8 cellular contexts compared by ENCODE assay signal in the genomic region with DNA sequence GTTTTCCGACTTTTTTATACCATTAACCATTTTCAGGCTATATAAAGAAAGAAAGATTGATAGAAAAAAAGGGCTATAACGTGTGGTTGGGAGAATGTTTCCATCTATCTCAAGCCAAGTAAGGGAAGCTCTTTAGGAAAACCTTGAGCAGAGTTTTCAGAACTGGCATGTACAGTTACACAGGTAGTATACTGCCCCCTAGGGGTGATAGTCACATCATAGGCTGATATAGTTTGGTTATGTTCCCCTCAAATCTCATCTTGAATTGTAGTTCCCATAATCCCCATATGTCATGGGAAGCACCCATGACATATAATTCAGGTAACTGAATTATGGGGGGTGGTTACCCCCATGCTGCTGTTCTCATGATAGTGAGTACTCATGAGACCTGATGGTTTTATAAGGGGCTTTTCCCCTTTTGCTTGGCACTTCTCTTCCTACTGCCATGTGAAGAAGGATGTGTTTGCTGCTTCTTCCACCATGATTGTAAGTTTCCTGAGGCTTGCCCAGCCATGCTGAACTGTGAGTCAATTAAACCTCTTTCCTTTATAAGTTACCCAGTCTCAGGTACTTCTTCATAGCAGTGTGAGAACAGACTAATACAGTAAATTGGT.
A peak's percentile ranks its signal among the peaks of the same experiment; 100 is the strongest.
DNase-seq lines count a peak whose midpoint lies in the region; ATAC-seq and TF ChIP-seq lines count a peak whose summit lies in the region.

No MANE protein-coding gene starts in this region.

- DNase-seq in NCI-H1417 (lab: John Stamatoyannopoulos, UW) (peak in 2 of 3 experiments; percentile 3 to 8), NCI-H1417 treated with DMSO at 0.1 percent for 48 hours (lab: John Stamatoyannopoulos, UW) (no peak), NOMO-1 treated with DMSO at 0.1 percent for 48 hours (lab: John Stamatoyannopoulos, UW; ENCODE audit: unreplicated experiment) (peak; percentile 52), dorsolateral prefrontal cortex (no peak), superior temporal gyrus (ENCODE audit: extremely low spot score) (no peak)

- TF ChIP-seq CTCF in dorsolateral prefrontal cortex (IDR thresholded peaks at IDR 0.05 in 54 of 56, conservative IDR thresholded peaks at IDR 0.05 in 2 of 56; ENCODE audit: low read depth in 1 of 56, partially characterized antibody in 56 of 56) (peak in 54 of 56 donors; percentile 15 to 65 (median 45)), neutrophil (IDR thresholded peaks at IDR 0.05) (peak; percentile 14)

- no peak overlapping the region for H3K27ac ChIP-seq in dorsolateral prefrontal cortex
- no peak overlapping the region for H3K27ac ChIP-seq in neutrophil

- intact Hi-C loops in dorsolateral prefrontal cortex (cut with DNase I): no loop called here

- no peaks in the 10 kb centered on the region for H3K4me1 ChIP-seq in neutrophil (ENCODE audit: control insufficient read depth in 1 of 2, insufficient read depth in 1 of 2, low read depth in 1 of 2, low read length in 1 of 2)

- no peaks in the 10 kb centered on the region for H3K36me3 ChIP-seq in neutrophil

- no peaks in the 10 kb centered on the region for H3K27me3 ChIP-seq in dorsolateral prefrontal cortex
- no peaks in the 10 kb centered on the region for H3K27me3 ChIP-seq in neutrophil

- H3K4me3 ChIP-seq in dorsolateral prefrontal cortex (no peak overlapping the region), neutrophil (ENCODE audit: low read depth in 1 of 2, low read length in 1 of 2) (no peak overlapping the region)

- ATAC-seq in GM18520 (IDR thresholded peaks at IDR 0.05; ENCODE audit: unreplicated experiment) (peak; percentile 79), HG02981 (IDR thresholded peaks at IDR 0.05; ENCODE audit: unreplicated experiment) (peak; percentile 58)

- H3K9me3 ChIP-seq in neutrophil: no peaks in the 10 kb centered on the region

Comparison
In these comparisons a context has a peak if more than half of its experiments do, and no peak if none do; other contexts are left out.
1. DNase-seq: peak in NCI-H1417 (2 of 3) and NOMO-1 treated with DMSO at 0.1 percent for 48 hours (single experiment); none in NCI-H1417 treated with DMSO at 0.1 percent for 48 hours (single experiment), dorsolateral prefrontal cortex (0 of 10) and superior temporal gyrus (single experiment).